ENCODE assay signal across 33 cellular contexts in genomic region chr7:22668971-22669401, GRCh38. TPM values are rescaled to one million over a fixed set of nuclear protein-coding genes. Genes with fewer than 3 reads are reported as not detected.
A peak's percentile ranks its signal among the peaks of the same experiment; 100 is the strongest.
DNase-seq lines count a peak whose midpoint lies in the region; ATAC-seq and TF ChIP-seq lines count a peak whose summit lies in the region.
"Had no signal": no experiment of that assay in that cellular context is flagged by ENCODE, and none has a peak within 500 bp of the region (broad histone marks: within the 10 kb centered on the region; RNA-seq: fewer than 3 reads in every experiment).

No MANE protein-coding gene starts in this region.

- H3K4me3 ChIP-seq in iPS-20b (ENCODE audit: low read length), result peak overlapping the region; percentile 3; the same call in 1 of the 2 replicates
- H3K4me3 ChIP-seq: breast epithelium, neural progenitor cell had no signal

- H3K27ac Mint-ChIP-seq in stimulated activated naive B cell treated with anti-CD40 and anti-IgM and Interleukin-4, amounts not matched to agents 10 μg/mL and 1 μg/mL and 100 μg/mL, for 72 hours, result peak overlapping the region; percentile 95
- H3K27ac Mint-ChIP-seq in progenitor cell of endocrine pancreas, result no peak overlapping the region
- H3K27ac Mint-ChIP-seq: activated T-helper 1 cell treated with anti-CD3 and anti-CD28 coated beads, Interleukin-12 subunit alpha, Interleukin-12 subunit beta, Interleukin-2, Interleukin-4 antibody, amounts not matched to agents 30 ng/mL and 10 ng/mL and 1 ng/mL, durations not matched to agents 14 hours and 24 hours and 36 hours; HFFc6; IgD-negative memory B cell; memory B cell; neural progenitor cell; stimulated activated effector memory CD8-positive, alpha-beta T cell treated with anti-CD3 and anti-CD28 coated beads, Interleukin-12 subunit alpha, Interleukin-12 subunit beta, amount 100 ng/mL, for 72 hours had no signal

- H3K27me3 ChIP-seq in iPS-20b (ENCODE audit: insufficient read depth, low read length), result no peaks in the 10 kb centered on the region
- H3K27me3 ChIP-seq: breast epithelium, neural progenitor cell had no signal

- no peaks in the 10 kb centered on the region for H3K36me3 ChIP-seq in iPS-20b (ENCODE audit: insufficient read depth, low read depth, low read length)
- H3K36me3 ChIP-seq: breast epithelium, neural progenitor cell had no signal

- H3K4me1 Mint-ChIP-seq in stimulated activated naive B cell treated with anti-CD40 and anti-IgM and Interleukin-4, amounts not matched to agents 10 μg/mL and 1 μg/mL and 100 μg/mL, for 72 hours, result peaks cover 60 to 95% of the 10 kb centered on the region in 2 donors
- H3K4me1 Mint-ChIP-seq in progenitor cell of endocrine pancreas (ENCODE audit: low read depth), result peaks cover 21% of the 10 kb centered on the region
- H3K4me1 Mint-ChIP-seq: neural progenitor cell had no signal

- H3K27ac ChIP-seq in iPS-20b (ENCODE audit: low read length), result no peak overlapping the region
- H3K27ac ChIP-seq: 22Rv1, breast epithelium, HL-60, neural progenitor cell, parathyroid adenoma had no signal

- H3K36me3 Mint-ChIP-seq in stimulated activated naive B cell treated with anti-CD40 and anti-IgM and Interleukin-4, amounts not matched to agents 10 μg/mL and 1 μg/mL and 100 μg/mL, for 72 hours, result peaks cover 11 to 30% of the 10 kb centered on the region in 2 donors
- H3K36me3 Mint-ChIP-seq in progenitor cell of endocrine pancreas (ENCODE audit: insufficient read depth), result no peaks in the 10 kb centered on the region
- H3K36me3 Mint-ChIP-seq: IgD-negative memory B cell; neural progenitor cell; stimulated activated effector memory CD8-positive, alpha-beta T cell treated with anti-CD3 and anti-CD28 coated beads, Interleukin-12 subunit alpha, Interleukin-12 subunit beta, amount 100 ng/mL, for 72 hours had no signal

- ATAC-seq in stimulated activated naive B cell treated with anti-CD40 and anti-IgM and Interleukin-4, amounts not matched to agents 10 μg/mL and 1 μg/mL and 100 μg/mL, for 72 hours (replicated peaks), result peak; percentile 61 to 74
- ATAC-seq: activated CD4-positive, CD25-positive, alpha-beta regulatory T cell treated with anti-CD3 and anti-CD28 coated beads, Interleukin-2, amount 50 U/mL, for 24 hours; left lobe of liver; right cardiac atrium; stimulated activated effector memory CD8-positive, alpha-beta T cell treated with anti-CD3 and anti-CD28 coated beads, Interleukin-12 subunit alpha, Interleukin-12 subunit beta, amount 100 ng/mL, for 72 hours had no signal

- no peaks in the 10 kb centered on the region for H3K27me3 Mint-ChIP-seq in stimulated activated naive B cell treated with anti-CD40 and anti-IgM and Interleukin-4, amounts not matched to agents 10 μg/mL and 1 μg/mL and 100 μg/mL, for 72 hours
- H3K27me3 Mint-ChIP-seq in progenitor cell of endocrine pancreas, result no peaks in the 10 kb centered on the region
- H3K27me3 Mint-ChIP-seq: IgD-negative memory B cell, memory B cell had no signal

- no peak for TF ChIP-seq CTCF in progenitor cell of endocrine pancreas (IDR thresholded peaks at IDR 0.05; ENCODE audit: unreplicated experiment)

- H3K4me1 ChIP-seq in iPS-20b (ENCODE audit: insufficient read depth, low read length), result peaks cover 40% of the 10 kb centered on the region; the same call in 1 of the 2 replicates
- H3K4me1 ChIP-seq: breast epithelium, neural progenitor cell, parathyroid adenoma had no signal

- peak overlapping the region; percentile 52 to 61 for H3K4me3 Mint-ChIP-seq in stimulated activated naive B cell treated with anti-CD40 and anti-IgM and Interleukin-4, amounts not matched to agents 10 μg/mL and 1 μg/mL and 100 μg/mL, for 72 hours
- no peak overlapping the region for H3K4me3 Mint-ChIP-seq in progenitor cell of endocrine pancreas (ENCODE audit: low read depth)
- H3K4me3 Mint-ChIP-seq: activated T-helper 1 cell treated with anti-CD3 and anti-CD28 coated beads, Interleukin-12 subunit alpha, Interleukin-12 subunit beta, Interleukin-2, Interleukin-4 antibody, amounts not matched to agents 30 ng/mL and 10 ng/mL and 1 ng/mL, durations not matched to agents 14 hours and 24 hours and 36 hours; HFFc6; IgD-negative memory B cell; memory B cell; neural progenitor cell; stimulated activated effector memory CD8-positive, alpha-beta T cell treated with anti-CD3 and anti-CD28 coated beads, Interleukin-12 subunit alpha, Interleukin-12 subunit beta, amount 100 ng/mL, for 72 hours had no signal

- no peaks in the 10 kb centered on the region for H3K9me3 ChIP-seq in iPS-20b (ENCODE audit: insufficient read depth, low read depth, low read length)

- H3K9me3 Mint-ChIP-seq in stimulated activated naive B cell treated with anti-CD40 and anti-IgM and Interleukin-4, amounts not matched to agents 10 μg/mL and 1 μg/mL and 100 μg/mL, for 72 hours, result peaks cover 8 to 9% of the 10 kb centered on the region in 2 donors
- H3K9me3 Mint-ChIP-seq in progenitor cell of endocrine pancreas (ENCODE audit: low read depth), result peaks cover 7% of the 10 kb centered on the region
- H3K9me3 Mint-ChIP-seq: HFFc6; IgD-negative memory B cell; neural progenitor cell; stimulated activated effector memory CD8-positive, alpha-beta T cell treated with anti-CD3 and anti-CD28 coated beads, Interleukin-12 subunit alpha, Interleukin-12 subunit beta, amount 100 ng/mL, for 72 hours had no signal

- DNase-seq in DMS53 (lab: John Stamatoyannopoulos, UW) (peak; percentile 55), DMS53 treated with DMSO at 0.1 percent for 48 hours (lab: John Stamatoyannopoulos, UW; ENCODE audit: unreplicated experiment) (no peak), RPMI7951 (ENCODE audit: low read depth) (peak; percentile 80), progenitor cell of endocrine pancreas (ENCODE audit: low spot score, unreplicated experiment) (no peak), NOMO-1 treated with DMSO at 0.1 percent for 48 hours (lab: John Stamatoyannopoulos, UW; ENCODE audit: unreplicated experiment) (no peak)
- peak; percentile 22 for DNase-seq in stimulated activated naive B cell treated with anti-CD40 and anti-IgM and Interleukin-4, amounts not matched to agents 10 μg/mL and 1 μg/mL and 100 μg/mL, for 72 hours
- DNase-seq in activated effector memory CD4-positive, alpha-beta T cell treated with anti-CD3 and anti-CD28 coated beads, Interleukin-2, amount 50 U/mL, for 16 hours, result no peak
- DNase-seq: activated CD4-positive, alpha-beta T cell treated with anti-CD3 and anti-CD28 coated beads, Interleukin-2, amount 50 U/mL, for 48 hours; activated naive CD4-positive, alpha-beta T cell treated with anti-CD3 and anti-CD28 coated beads, Interleukin-2, amount 50 U/mL, for 16 hours; amniotic stem cell; effector CD4-positive, alpha-beta T cell; GF-D8; HFFc6; NCI-H1092 treated with DMSO at 0.1 percent for 48 hours; NCI-H187 treated with DMSO at 0.1 percent for 48 hours; NCI-H524 treated with DMSO at 0.1 percent for 48 hours; NK-92 treated with Interleukin-12 subunit alpha and Interleukin-12 subunit beta, amount 100 ng/mL, for 24 hours; right cardiac atrium; stimulated activated CD4-positive, alpha-beta T cell treated with anti-CD3 and anti-CD28 coated beads, Interleukin-4, amount 100 ng/mL, for 24 hours; T1000 had no signal

- H3K9ac ChIP-seq in iPS-20b (ENCODE audit: low read depth, low read length), result no peak overlapping the region
- H3K9ac ChIP-seq: neural progenitor cell, parathyroid adenoma had no signal

RNA-seq across cellular contexts. Expression of gene IL6, which starts 58.0 kb away (rescaled TPM):
- 11.4 and 14.3 TPM in 2 replicates for total RNA-seq in RPMI7951 (2014; rRNA removed; shearing (Covaris generic))
- total RNA-seq in progenitor cell of endocrine pancreas, result not detected in 2 replicates
- total RNA-seq: left lobe of liver, temporal lobe had no signal

Comparison
In these comparisons a context has a peak if more than half of its experiments do, and no peak if none do; other contexts are left out.
1. DNase-seq: peak in DMS53 (single experiment), RPMI7951 (single experiment) and stimulated activated naive B cell treated with anti-CD40 and anti-IgM and Interleukin-4, amounts not matched to agents 10 μg/mL and 1 μg/mL and 100 μg/mL, for 72 hours (single experiment); none in DMS53 treated with DMSO at 0.1 percent for 48 hours (single experiment), progenitor cell of endocrine pancreas (single experiment), activated effector memory CD4-positive, alpha-beta T cell treated with anti-CD3 and anti-CD28 coated beads, Interleukin-2, amount 50 U/mL, for 16 hours (single experiment) and NOMO-1 treated with DMSO at 0.1 percent for 48 hours (single experiment).
2. RNA of gene IL6, which starts 58.0 kb away (total RNA-seq): 11.4 to 14.3 TPM in RPMI7951; not detected in progenitor cell of endocrine pancreas; every median in the first group is over 10 times any median in the second.